8 cellular contexts compared by ENCODE assay signal in the genomic region with DNA sequence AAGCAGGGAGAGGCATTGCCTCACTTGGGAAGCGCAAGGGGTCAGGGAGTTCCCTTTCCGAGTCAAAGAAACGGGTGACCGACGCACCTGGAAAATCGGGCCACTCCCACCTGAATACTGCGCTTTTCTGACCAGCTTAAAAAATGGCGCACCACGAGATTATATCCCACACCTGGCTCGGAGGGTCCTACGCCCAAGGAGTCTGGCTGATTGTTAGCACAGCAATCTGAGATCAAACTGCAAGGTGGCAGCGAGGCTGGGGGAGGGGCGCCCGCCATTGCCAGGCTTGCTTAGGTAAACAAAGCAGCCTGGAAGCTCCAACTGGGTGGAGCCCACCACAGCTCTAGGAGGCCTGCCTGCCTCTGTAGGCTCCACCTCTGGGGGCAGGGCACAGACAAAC.
DNase-seq lines count a peak whose midpoint lies in the region; TF ChIP-seq lines count a peak whose summit lies in the region.
"Not testable (repeated sequence)": the region's sequence is repeated elsewhere in the genome, so short reads cannot be mapped to it uniquely, and the experiment has no call there.

No MANE protein-coding gene starts in this region.

- H3K36me3 ChIP-seq in ES-I3 (ENCODE audit: insufficient read depth, low read length); iPS-15b (ENCODE audit: control insufficient read depth, insufficient read depth, low read length): not testable (repeated sequence)

- H3K4me1 ChIP-seq in ES-I3 (ENCODE audit: insufficient read depth, low read length); iPS-15b (ENCODE audit: control insufficient read depth, insufficient read depth, low read length): not testable (repeated sequence)

- H3K36me3 Mint-ChIP-seq in progenitor cell of endocrine pancreas (ENCODE audit: insufficient read depth), result not testable (repeated sequence)

- peak overlapping the region; percentile 40 for H3K4me3 ChIP-seq in LNCaP clone FGC (ENCODE audit: low read depth, low read length)
- peak overlapping the region; percentile 37 for H3K4me3 ChIP-seq in iPS-15b (ENCODE audit: low read depth, low read length)

- peak overlapping the region; percentile 73 for H3K27ac Mint-ChIP-seq in progenitor cell of endocrine pancreas

- DNase-seq in COLO668 (lab: John Stamatoyannopoulos, UW; ENCODE audit: unreplicated experiment) (peak; percentile 0), NCI-H2081 (lab: John Stamatoyannopoulos, UW) (peak; percentile 33 to 53), NCI-H774 (lab: John Stamatoyannopoulos, UW) (peak; percentile 57), SW480 (ENCODE audit: low spot score) (peak; percentile 3)
- DNase-seq in LNCaP clone FGC (ENCODE audit: low read depth); progenitor cell of endocrine pancreas (ENCODE audit: low spot score, unreplicated experiment): not testable (repeated sequence)

- H3K9ac ChIP-seq in ES-I3 (ENCODE audit: low read depth, low read length), result peak overlapping the region; percentile 30; the same call in 1 of the 2 replicates
- H3K9ac ChIP-seq in iPS-15b (ENCODE audit: low read depth, low read length), result not testable (repeated sequence)

- H3K9me3 ChIP-seq in ES-I3 (ENCODE audit: control insufficient read depth, insufficient read depth, low read length); iPS-15b (ENCODE audit: control insufficient read depth, insufficient read depth, low read length): not testable (repeated sequence)

- H3K4me3 Mint-ChIP-seq in progenitor cell of endocrine pancreas (ENCODE audit: low read depth), result peak overlapping the region; percentile 70

- H3K4me1 Mint-ChIP-seq in progenitor cell of endocrine pancreas (ENCODE audit: low read depth), result not testable (repeated sequence)

- H3K9me3 Mint-ChIP-seq in progenitor cell of endocrine pancreas (ENCODE audit: low read depth), result not testable (repeated sequence)

- not testable (repeated sequence) for TF ChIP-seq CTCF in LNCaP clone FGC (IDR thresholded peaks at IDR 0.05; ENCODE audit: control insufficient read depth, extremely low read depth, insufficient read depth); progenitor cell of endocrine pancreas (IDR thresholded peaks at IDR 0.05; ENCODE audit: unreplicated experiment)

- H3K27me3 ChIP-seq in iPS-15b (ENCODE audit: control insufficient read depth, insufficient read depth, low read length), result not testable (repeated sequence)

- H3K27me3 Mint-ChIP-seq in progenitor cell of endocrine pancreas, result not testable (repeated sequence)
